In the genomic region with DNA sequence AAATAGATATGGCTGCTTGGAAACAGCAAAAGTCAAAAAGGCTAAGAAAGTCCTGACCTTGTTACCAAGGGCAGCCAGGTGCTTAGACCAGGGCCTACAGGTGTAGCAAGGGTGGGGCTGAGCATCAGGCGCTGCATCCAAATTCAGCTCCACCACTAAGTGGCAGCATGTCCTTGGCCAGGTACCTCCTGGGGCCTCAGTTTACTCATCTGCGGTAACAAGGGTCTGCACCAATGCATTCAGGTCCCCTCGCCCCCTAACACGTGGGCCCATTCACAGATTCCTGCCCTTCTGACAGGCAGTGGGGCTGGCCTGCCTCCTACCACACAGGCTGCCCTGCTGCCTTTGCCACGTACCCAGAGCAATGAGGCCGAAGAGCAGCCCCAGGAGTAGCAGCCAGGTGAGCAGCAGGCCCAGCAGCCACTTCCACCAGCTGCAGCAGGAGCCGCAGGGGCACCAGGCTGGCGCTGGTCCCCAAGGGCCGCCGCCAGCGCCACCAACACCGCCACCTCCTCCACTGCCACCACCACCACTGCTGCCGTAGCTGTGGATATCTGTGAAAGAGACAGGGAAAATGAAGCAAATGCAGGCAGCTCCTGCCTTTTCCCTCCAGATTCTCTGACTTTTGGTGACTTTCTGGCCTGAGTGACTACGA, we compare ENCODE assay signal across 1 cellular context.
TF ChIP-seq lines count a peak whose summit lies in the region.

No MANE protein-coding gene starts in this region.

TF ChIP-seq in H1, 55 proteins besides CTCF, POLR2A, EP300 and RAD21:
- TF ChIP-seq, protein P1, sequence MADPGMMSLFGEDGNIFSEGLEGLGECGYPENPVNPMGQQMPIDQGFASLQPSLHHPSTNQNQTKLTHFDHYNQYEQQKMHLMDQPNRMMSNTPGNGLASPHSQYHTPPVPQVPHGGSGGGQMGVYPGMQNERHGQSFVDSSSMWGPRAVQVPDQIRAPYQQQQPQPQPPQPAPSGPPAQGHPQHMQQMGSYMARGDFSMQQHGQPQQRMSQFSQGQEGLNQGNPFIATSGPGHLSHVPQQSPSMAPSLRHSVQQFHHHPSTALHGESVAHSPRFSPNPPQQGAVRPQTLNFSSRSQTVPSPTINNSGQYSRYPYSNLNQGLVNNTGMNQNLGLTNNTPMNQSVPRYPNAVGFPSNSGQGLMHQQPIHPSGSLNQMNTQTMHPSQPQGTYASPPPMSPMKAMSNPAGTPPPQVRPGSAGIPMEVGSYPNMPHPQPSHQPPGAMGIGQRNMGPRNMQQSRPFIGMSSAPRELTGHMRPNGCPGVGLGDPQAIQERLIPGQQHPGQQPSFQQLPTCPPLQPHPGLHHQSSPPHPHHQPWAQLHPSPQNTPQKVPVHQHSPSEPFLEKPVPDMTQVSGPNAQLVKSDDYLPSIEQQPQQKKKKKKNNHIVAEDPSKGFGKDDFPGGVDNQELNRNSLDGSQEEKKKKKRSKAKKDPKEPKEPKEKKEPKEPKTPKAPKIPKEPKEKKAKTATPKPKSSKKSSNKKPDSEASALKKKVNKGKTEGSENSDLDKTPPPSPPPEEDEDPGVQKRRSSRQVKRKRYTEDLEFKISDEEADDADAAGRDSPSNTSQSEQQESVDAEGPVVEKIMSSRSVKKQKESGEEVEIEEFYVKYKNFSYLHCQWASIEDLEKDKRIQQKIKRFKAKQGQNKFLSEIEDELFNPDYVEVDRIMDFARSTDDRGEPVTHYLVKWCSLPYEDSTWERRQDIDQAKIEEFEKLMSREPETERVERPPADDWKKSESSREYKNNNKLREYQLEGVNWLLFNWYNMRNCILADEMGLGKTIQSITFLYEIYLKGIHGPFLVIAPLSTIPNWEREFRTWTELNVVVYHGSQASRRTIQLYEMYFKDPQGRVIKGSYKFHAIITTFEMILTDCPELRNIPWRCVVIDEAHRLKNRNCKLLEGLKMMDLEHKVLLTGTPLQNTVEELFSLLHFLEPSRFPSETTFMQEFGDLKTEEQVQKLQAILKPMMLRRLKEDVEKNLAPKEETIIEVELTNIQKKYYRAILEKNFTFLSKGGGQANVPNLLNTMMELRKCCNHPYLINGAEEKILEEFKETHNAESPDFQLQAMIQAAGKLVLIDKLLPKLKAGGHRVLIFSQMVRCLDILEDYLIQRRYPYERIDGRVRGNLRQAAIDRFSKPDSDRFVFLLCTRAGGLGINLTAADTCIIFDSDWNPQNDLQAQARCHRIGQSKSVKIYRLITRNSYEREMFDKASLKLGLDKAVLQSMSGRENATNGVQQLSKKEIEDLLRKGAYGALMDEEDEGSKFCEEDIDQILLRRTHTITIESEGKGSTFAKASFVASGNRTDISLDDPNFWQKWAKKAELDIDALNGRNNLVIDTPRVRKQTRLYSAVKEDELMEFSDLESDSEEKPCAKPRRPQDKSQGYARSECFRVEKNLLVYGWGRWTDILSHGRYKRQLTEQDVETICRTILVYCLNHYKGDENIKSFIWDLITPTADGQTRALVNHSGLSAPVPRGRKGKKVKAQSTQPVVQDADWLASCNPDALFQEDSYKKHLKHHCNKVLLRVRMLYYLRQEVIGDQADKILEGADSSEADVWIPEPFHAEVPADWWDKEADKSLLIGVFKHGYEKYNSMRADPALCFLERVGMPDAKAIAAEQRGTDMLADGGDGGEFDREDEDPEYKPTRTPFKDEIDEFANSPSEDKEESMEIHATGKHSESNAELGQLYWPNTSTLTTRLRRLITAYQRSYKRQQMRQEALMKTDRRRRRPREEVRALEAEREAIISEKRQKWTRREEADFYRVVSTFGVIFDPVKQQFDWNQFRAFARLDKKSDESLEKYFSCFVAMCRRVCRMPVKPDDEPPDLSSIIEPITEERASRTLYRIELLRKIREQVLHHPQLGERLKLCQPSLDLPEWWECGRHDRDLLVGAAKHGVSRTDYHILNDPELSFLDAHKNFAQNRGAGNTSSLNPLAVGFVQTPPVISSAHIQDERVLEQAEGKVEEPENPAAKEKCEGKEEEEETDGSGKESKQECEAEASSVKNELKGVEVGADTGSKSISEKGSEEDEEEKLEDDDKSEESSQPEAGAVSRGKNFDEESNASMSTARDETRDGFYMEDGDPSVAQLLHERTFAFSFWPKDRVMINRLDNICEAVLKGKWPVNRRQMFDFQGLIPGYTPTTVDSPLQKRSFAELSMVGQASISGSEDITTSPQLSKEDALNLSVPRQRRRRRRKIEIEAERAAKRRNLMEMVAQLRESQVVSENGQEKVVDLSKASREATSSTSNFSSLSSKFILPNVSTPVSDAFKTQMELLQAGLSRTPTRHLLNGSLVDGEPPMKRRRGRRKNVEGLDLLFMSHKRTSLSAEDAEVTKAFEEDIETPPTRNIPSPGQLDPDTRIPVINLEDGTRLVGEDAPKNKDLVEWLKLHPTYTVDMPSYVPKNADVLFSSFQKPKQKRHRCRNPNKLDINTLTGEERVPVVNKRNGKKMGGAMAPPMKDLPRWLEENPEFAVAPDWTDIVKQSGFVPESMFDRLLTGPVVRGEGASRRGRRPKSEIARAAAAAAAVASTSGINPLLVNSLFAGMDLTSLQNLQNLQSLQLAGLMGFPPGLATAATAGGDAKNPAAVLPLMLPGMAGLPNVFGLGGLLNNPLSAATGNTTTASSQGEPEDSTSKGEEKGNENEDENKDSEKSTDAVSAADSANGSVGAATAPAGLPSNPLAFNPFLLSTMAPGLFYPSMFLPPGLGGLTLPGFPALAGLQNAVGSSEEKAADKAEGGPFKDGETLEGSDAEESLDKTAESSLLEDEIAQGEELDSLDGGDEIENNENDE (IDR thresholded peaks at IDR 0.05; ENCODE audit: insufficient replicate concordance, low read length): no peak
- TF ChIP-seq, protein P2, sequence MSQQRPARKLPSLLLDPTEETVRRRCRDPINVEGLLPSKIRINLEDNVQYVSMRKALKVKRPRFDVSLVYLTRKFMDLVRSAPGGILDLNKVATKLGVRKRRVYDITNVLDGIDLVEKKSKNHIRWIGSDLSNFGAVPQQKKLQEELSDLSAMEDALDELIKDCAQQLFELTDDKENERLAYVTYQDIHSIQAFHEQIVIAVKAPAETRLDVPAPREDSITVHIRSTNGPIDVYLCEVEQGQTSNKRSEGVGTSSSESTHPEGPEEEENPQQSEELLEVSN (IDR thresholded peaks at IDR 0.05): no peak
- TF ChIP-seq BCL11A (IDR thresholded peaks at IDR 0.05; ENCODE audit: low read depth in 2 of 2, low read length in 2 of 2) (no peak), KDM1A (IDR thresholded peaks at IDR 0.05; ENCODE audit: borderline replicate concordance, low read length) (peak; percentile 94; the same call in 1 of the 2 replicates), SRF (IDR thresholded peaks at IDR 0.05; ENCODE audit: low read depth, low read length) (no peak), HDAC2 (IDR thresholded peaks at IDR 0.05; ENCODE audit: borderline replicate concordance in 1 of 2, low read depth in 2 of 2, low read length in 2 of 2) (peak in 1 of 2 experiments; percentile 73; a peak in 1 of 4 replicates), RXRA (IDR thresholded peaks at IDR 0.05; ENCODE audit: insufficient read depth, low read depth, low read length) (no peak), TCF12 (IDR thresholded peaks at IDR 0.05; ENCODE audit: low read depth, low read length) (no peak)
